In genomic region chr17:49145654-49146053, GRCh38 we compare ENCODE assay signal across 3 cellular contexts. TPM values are rescaled to one million over a fixed set of nuclear protein-coding genes. Genes with fewer than 3 reads are reported as not detected.
"Had no signal": no experiment of that assay in that cellular context is flagged by ENCODE, and none has a peak within 500 bp of the region (broad histone marks: within the 10 kb centered on the region; RNA-seq: fewer than 3 reads in every experiment).

No MANE protein-coding gene starts in this region.

RNA-seq across cellular contexts. Expression of gene B4GALNT2, which starts 13.1 kb away (rescaled TPM):
- total RNA-seq: HT1080, LHCN-M2, NCI-H460 had no signal
